ENCODE assay signal across 10 cellular contexts in genomic region chr17:78131172-78132085, GRCh38. TPM values are rescaled to one million over a fixed set of nuclear protein-coding genes. Genes with fewer than 3 reads are reported as not detected.
DNase-seq lines count a peak whose midpoint lies in the region; ATAC-seq and TF ChIP-seq lines count a peak whose summit lies in the region.
"Had no signal": no experiment of that assay in that cellular context is flagged by ENCODE, and none has a peak within 500 bp of the region (broad histone marks: within the 10 kb centered on the region; RNA-seq: fewer than 3 reads in every experiment).

No MANE protein-coding gene starts in this region.

- no peaks in the 10 kb centered on the region for H3K27me3 ChIP-seq in liver (ENCODE audit: control insufficient read depth in 4 of 4, insufficient read depth in 4 of 4, low read length in 3 of 4)

- H3K27ac ChIP-seq in liver (ENCODE audit: low read depth in 1 of 2, low read length in 2 of 2), result peak overlapping the region; percentile 23 to 72

- no peak for TF ChIP-seq CTCF in liver (IDR thresholded peaks at IDR 0.05; ENCODE audit: low read depth, low read length, missing input control)

- H3K9me3 Mint-ChIP-seq in stimulated activated naive CD8-positive, alpha-beta T cell treated with anti-CD3 and anti-CD28 coated beads, Interleukin-15, amount 100 ng/mL, for 72 hours, result no peaks in the 10 kb centered on the region

- no peaks in the 10 kb centered on the region for H3K27me3 Mint-ChIP-seq in stimulated activated naive CD8-positive, alpha-beta T cell treated with anti-CD3 and anti-CD28 coated beads, Interleukin-15, amount 100 ng/mL, for 72 hours

- peaks cover 3 to 33% (median 11%) of the 10 kb centered on the region in 4 donors for H3K4me1 ChIP-seq in liver (ENCODE audit: control insufficient read depth in 4 of 4, insufficient read depth in 4 of 4, low read length in 3 of 4)

- TF ChIP-seq RAD21 in liver (IDR thresholded peaks at IDR 0.05), result no peak

- H3K4me1 Mint-ChIP-seq in stimulated activated naive CD8-positive, alpha-beta T cell treated with anti-CD3 and anti-CD28 coated beads, Interleukin-15, amount 100 ng/mL, for 72 hours, result peaks cover 78% of the 10 kb centered on the region

- no peaks in the 10 kb centered on the region for H3K9me3 ChIP-seq in liver (ENCODE audit: control insufficient read depth in 4 of 4, low read length in 3 of 4)

- H3K9ac ChIP-seq in liver (ENCODE audit: low read depth in 1 of 2, low read length in 2 of 2), result peak overlapping the region in 1 of 2 donors; percentile 42

- no peak for DNase-seq in activated CD4-positive, CD25-positive, alpha-beta regulatory T cell treated with anti-CD3 and anti-CD28 coated beads, Interleukin-2, amount 50 U/mL, for 72 hours
- DNase-seq in activated effector memory CD4-positive, alpha-beta T cell treated with Interleukin-2 at 50 U/mL for 16 hours, result peak; percentile 40
- peak; percentile 69 for DNase-seq in stimulated activated naive CD8-positive, alpha-beta T cell treated with anti-CD3 and anti-CD28 coated beads, Interleukin-15, amount 100 ng/mL, for 72 hours
- no peak for DNase-seq in NCI-H446 (lab: John Stamatoyannopoulos, UW)

- peak overlapping the region; percentile 90 to 100 for H3K4me3 Mint-ChIP-seq in stimulated activated naive CD8-positive, alpha-beta T cell treated with anti-CD3 and anti-CD28 coated beads, Interleukin-15, amount 100 ng/mL, for 72 hours

- H3K27ac Mint-ChIP-seq in stimulated activated naive CD8-positive, alpha-beta T cell treated with anti-CD3 and anti-CD28 coated beads, Interleukin-15, amount 100 ng/mL, for 72 hours, result peak overlapping the region; percentile 93 to 98

- H3K36me3 ChIP-seq in liver (ENCODE audit: control insufficient read depth in 4 of 4, insufficient read depth in 3 of 4, low read depth in 1 of 4, low read length in 3 of 4), result no peaks in the 10 kb centered on the region

- ATAC-seq in activated CD4-positive, CD25-positive, alpha-beta regulatory T cell treated with anti-CD3 and anti-CD28 coated beads, Interleukin-2, amount 50 U/mL, for 24 hours, result peak; percentile 6 to 20
- peak; percentile 26 for ATAC-seq in stimulated activated naive CD8-positive, alpha-beta T cell treated with anti-CD3 and anti-CD28 coated beads, Interleukin-15, amount 100 ng/mL, for 72 hours
- ATAC-seq in GM18858 (IDR thresholded peaks at IDR 0.05; ENCODE audit: unreplicated experiment), result no peak
- ATAC-seq in HG02973 (IDR thresholded peaks at IDR 0.05; ENCODE audit: unreplicated experiment), result no peak

- peak overlapping the region in 1 of 3 donors; percentile 38 for H3K4me3 ChIP-seq in liver (ENCODE audit: low read depth in 1 of 3, low read length in 3 of 3)

- 27% methylated on average over 74 of the region's 74 CpGs for WGBS in liver

TF ChIP-seq in liver, 16 proteins besides CTCF, POLR2A, EP300 and RAD21:
- TF ChIP-seq, protein P1, sequence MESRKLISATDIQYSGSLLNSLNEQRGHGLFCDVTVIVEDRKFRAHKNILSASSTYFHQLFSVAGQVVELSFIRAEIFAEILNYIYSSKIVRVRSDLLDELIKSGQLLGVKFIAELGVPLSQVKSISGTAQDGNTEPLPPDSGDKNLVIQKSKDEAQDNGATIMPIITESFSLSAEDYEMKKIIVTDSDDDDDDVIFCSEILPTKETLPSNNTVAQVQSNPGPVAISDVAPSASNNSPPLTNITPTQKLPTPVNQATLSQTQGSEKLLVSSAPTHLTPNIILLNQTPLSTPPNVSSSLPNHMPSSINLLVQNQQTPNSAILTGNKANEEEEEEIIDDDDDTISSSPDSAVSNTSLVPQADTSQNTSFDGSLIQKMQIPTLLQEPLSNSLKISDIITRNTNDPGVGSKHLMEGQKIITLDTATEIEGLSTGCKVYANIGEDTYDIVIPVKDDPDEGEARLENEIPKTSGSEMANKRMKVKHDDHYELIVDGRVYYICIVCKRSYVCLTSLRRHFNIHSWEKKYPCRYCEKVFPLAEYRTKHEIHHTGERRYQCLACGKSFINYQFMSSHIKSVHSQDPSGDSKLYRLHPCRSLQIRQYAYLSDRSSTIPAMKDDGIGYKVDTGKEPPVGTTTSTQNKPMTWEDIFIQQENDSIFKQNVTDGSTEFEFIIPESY (IDR thresholded peaks at IDR 0.05), result no peak
- TF ChIP-seq FOXA2 (IDR thresholded peaks at IDR 0.05), result no peak
- no peak for TF ChIP-seq REST (IDR thresholded peaks at IDR 0.05)
- TF ChIP-seq EGR1 (IDR thresholded peaks at IDR 0.05; ENCODE audit: low read depth in 2 of 2), result no peak
- TF ChIP-seq, protein P2, sequence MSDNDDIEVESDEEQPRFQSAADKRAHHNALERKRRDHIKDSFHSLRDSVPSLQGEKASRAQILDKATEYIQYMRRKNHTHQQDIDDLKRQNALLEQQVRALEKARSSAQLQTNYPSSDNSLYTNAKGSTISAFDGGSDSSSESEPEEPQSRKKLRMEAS (IDR thresholded peaks at IDR 0.05), result no peak

RNA-seq across cellular contexts. Expression of gene TMC8, which starts 0.9 kb away (rescaled TPM):
- total RNA-seq in liver, result 10 to 100 TPM in 1 of 2 donors, 1 to 10 TPM in 1; 7.9 to 14.5 TPM
- polyA plus RNA-seq in liver, result 1 to 10 TPM; 1.3 to 2.2 TPM
- polyA plus RNA-seq: BJ had no signal

RNA-seq across cellular contexts. Expression of gene TMC6, which starts 2.9 kb away (rescaled TPM):
- total RNA-seq in liver, result 10 to 100 TPM; 18.3 to 61.9 TPM
- 1 to 10 TPM; 7.7 to 8.4 TPM for polyA plus RNA-seq in liver

RNA-seq across cellular contexts. Expression of gene C17orf99, which starts 14.8 kb away (rescaled TPM):
- total RNA-seq in liver, result 10 to 100 TPM in 1 of 2 donors, not detected in 1; 98.3 TPM
- not detected for polyA plus RNA-seq in liver
- total RNA-seq: T-helper 1 cell treated with Interleukin-12 subunit alpha and Interleukin-12 subunit beta and Interleukin-4 antibody, amounts not matched to agents 30 ng/mL and 1 ng/mL, for 36 hours had no signal
- polyA plus RNA-seq: BJ had no signal

RNA-seq across cellular contexts. Expression of gene SYNGR2, which starts 37.0 kb away (rescaled TPM):
- 10 to 100 TPM; 27.9 to 33.6 TPM for total RNA-seq in liver
- 10 to 100 TPM; 76.8 to 84.7 TPM for polyA plus RNA-seq in liver

RNA-seq across cellular contexts. Expression of gene TK1, which starts 55.4 kb away (rescaled TPM):
- total RNA-seq in liver, result 10 to 100 TPM in 1 of 2 donors, under 1 TPM in 1; 0.84 to 97.6 TPM
- polyA plus RNA-seq in liver, result 10 to 100 TPM in 1 of 2 donors, 1 to 10 TPM in 1; 5.9 to 14.2 TPM

Comparison
In these comparisons a context has a peak if more than half of its experiments do, and no peak if none do; other contexts are left out.
1. ATAC-seq: peak in activated CD4-positive, CD25-positive, alpha-beta regulatory T cell treated with anti-CD3 and anti-CD28 coated beads, Interleukin-2, amount 50 U/mL, for 24 hours (2 of 2) and stimulated activated naive CD8-positive, alpha-beta T cell treated with anti-CD3 and anti-CD28 coated beads, Interleukin-15, amount 100 ng/mL, for 72 hours (single experiment); none in GM18858 (single experiment) and HG02973 (single experiment).
2. DNase-seq: peak in activated effector memory CD4-positive, alpha-beta T cell treated with Interleukin-2 at 50 U/mL for 16 hours (single experiment) and stimulated activated naive CD8-positive, alpha-beta T cell treated with anti-CD3 and anti-CD28 coated beads, Interleukin-15, amount 100 ng/mL, for 72 hours (2 of 2); none in activated CD4-positive, CD25-positive, alpha-beta regulatory T cell treated with anti-CD3 and anti-CD28 coated beads, Interleukin-2, amount 50 U/mL, for 72 hours (single experiment) and NCI-H446 (0 of 2).